1 cellular context compared by ENCODE assay signal in genomic region chr6:151763938-151764680, GRCh38.
TF ChIP-seq lines count a peak whose summit lies in the region.

No MANE protein-coding gene starts in this region.

TF ChIP-seq in HepG2, 621 proteins besides CTCF, POLR2A, EP300 and RAD21 (continued from another document):
- TF ChIP-seq, protein P1, sequence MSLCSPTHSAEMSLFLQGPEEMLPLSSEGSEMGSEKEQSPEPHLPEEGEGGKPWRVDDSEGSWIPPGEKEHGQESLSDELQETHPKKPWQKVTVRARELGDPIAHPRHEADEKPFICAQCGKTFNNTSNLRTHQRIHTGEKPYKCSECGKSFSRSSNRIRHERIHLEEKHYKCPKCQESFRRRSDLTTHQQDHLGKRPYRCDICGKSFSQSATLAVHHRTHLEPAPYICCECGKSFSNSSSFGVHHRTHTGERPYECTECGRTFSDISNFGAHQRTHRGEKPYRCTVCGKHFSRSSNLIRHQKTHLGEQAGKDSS (CRISPR knock-in tag; IDR thresholded peaks at IDR 0.05; ENCODE audit: borderline replicate concordance, low read depth), result 0 out of 2 replicates have a peak, but pooled peaks have one; percentile 34
- TF ChIP-seq ZMYM4 (CRISPR knock-in tag; IDR thresholded peaks at IDR 0.05), result peak; percentile 11; the same call in 1 of the 2 replicates
